Comparison of ENCODE assay signal across 1 cellular context in the genomic region with DNA sequence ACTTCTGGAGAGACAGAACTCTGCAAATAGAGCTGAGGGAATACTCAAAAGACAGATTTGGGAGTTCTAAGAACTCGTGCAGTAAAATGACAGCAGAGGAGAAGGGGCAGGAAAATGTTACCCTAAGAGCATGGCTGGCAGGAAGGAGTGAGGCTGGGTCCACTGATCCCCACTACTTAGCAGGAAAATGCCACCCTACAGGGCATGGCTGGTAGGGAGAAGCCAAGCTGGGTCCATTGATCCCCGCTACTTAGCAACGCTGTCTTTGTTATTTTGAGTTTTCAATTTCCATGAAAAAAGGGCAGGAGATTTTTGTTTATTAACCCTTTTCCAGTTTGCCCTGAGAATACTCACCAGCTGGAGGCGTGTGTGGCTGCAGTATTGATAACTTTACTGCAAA.
TF ChIP-seq lines count a peak whose summit lies in the region.

No MANE protein-coding gene starts in this region.

TF ChIP-seq in H1, 55 proteins besides CTCF, POLR2A, EP300 and RAD21:
- TF ChIP-seq YY1 (IDR thresholded peaks at IDR 0.05; ENCODE audit: low read depth, low read length) (peak; percentile 85), BACH1 (IDR thresholded peaks at IDR 0.05; ENCODE audit: low read length) (no peak)
